11 cellular contexts compared by ENCODE assay signal in the genomic region with DNA sequence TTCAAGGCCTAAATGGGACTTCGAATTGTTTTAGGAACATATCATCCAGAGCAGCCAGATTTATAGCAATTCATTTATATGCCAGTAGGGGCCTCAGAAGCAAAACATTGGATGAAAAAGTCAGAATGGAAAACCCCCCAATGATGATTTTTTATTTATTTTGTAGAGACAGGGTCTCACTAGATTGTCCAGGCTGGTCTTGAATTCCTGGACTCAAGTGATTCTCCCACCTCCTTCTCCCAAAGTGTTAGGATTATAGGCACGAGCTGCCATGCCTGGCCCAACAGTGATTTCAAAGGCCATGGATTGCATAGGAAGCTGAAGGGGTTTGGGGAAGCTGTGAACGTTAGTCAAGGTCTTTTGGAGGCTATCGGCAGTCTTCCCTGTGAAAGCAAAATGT. TPM values are rescaled to one million over a fixed set of nuclear protein-coding genes. Genes with fewer than 3 reads are reported as not detected.
A peak's percentile ranks its signal among the peaks of the same experiment; 100 is the strongest.
DNase-seq lines count a peak whose midpoint lies in the region; ATAC-seq, FAIRE-seq and TF ChIP-seq lines count a peak whose summit lies in the region.
"Had no signal": no experiment of that assay in that cellular context is flagged by ENCODE, and none has a peak within 500 bp of the region (broad histone marks: within the 10 kb centered on the region; RNA-seq: fewer than 3 reads in every experiment).

No MANE protein-coding gene starts in this region.

- TF ChIP-seq POLR2A in adrenal gland (IDR thresholded peaks at IDR 0.05) = no peak

- H3K4me3 ChIP-seq in AG10803 (ENCODE audit: low read length) (no peak overlapping the region), GM12875 (ENCODE audit: low read depth, low read length) (no peak overlapping the region), adrenal gland (no peak overlapping the region)

- H3K4me1 ChIP-seq in adrenal gland (replicated peaks in 1 of 2) = peaks cover 22 to 42% of the 10 kb centered on the region in 2 donors

- no peaks in the 10 kb centered on the region for H3K36me3 ChIP-seq in adrenal gland (replicated peaks in 1 of 2)

- intact Hi-C loops in adrenal gland (cut with DNase I) = no loop called here

- 34 to 57% (median 48%) methylated on average over 4 of the region's 4 CpGs for WGBS in adrenal gland, 4 donors

- H3K27ac ChIP-seq in adrenal gland = peak overlapping the region in 3 of 5 donors; percentile 16 to 39 (median 24)

- H3K27me3 ChIP-seq in adrenal gland = no peaks in the 10 kb centered on the region

- TF ChIP-seq CTCF in AG10803 (conservative IDR thresholded peaks at IDR 0.05; ENCODE audit: low read length) (peak; percentile 44), GM12875 (IDR thresholded peaks at IDR 0.05; ENCODE audit: borderline replicate concordance, insufficient read depth, low read depth, low read length) (peak; percentile 49; the same call in 1 of the 2 replicates), adrenal gland (IDR thresholded peaks at IDR 0.05) (peak; percentile 12 to 42 (median 34))

- no peaks in the 10 kb centered on the region for H3K9me3 ChIP-seq in adrenal gland (replicated peaks in 1 of 3)

- no peak for FAIRE-seq in RCC 7860 (lab: Jason Lieb, UNC)

- DNase-seq in AG10803 (ENCODE audit: low read depth) (no peak), adrenal gland (no peak), kidney glomerular epithelial cell (lab: John Stamatoyannopoulos, UW) (peak; percentile 16), left lobe of liver (ENCODE audit: low spot score) (no peak), RCC 7860 (ENCODE audit: low spot score) (no peak)
- DNase-seq: activated CD4-positive, CD25-positive, alpha-beta regulatory T cell; midbrain; NCI-H1092 had no signal

- ATAC-seq in left lobe of liver = no peak
- no peak for ATAC-seq in GM21723 (IDR thresholded peaks at IDR 0.05; ENCODE audit: unreplicated experiment)
- no peak for ATAC-seq in HG03135 (IDR thresholded peaks at IDR 0.05; ENCODE audit: unreplicated experiment)

RNA-seq across cellular contexts. Expression of gene TTC7A, which starts 3.6 kb away (rescaled TPM):
- total RNA-seq in adrenal gland = 10 to 100 TPM; 30.6 to 87.4 (median 57.8) TPM
- 10 to 100 TPM; 24.6 to 59.4 (median 31.9) TPM for polyA plus RNA-seq in adrenal gland
- total RNA-seq in left lobe of liver = 15.7 TPM

RNA-seq across cellular contexts. Expression of gene MCFD2, which starts 21.9 kb away (rescaled TPM):
- total RNA-seq in adrenal gland (100 to 1,000 TPM; 189 to 695 (median 304) TPM), left lobe of liver (161 TPM)
- 100 to 1,000 TPM in 1 of 3 donors, 10 to 100 TPM in 2; 29.6 to 515 (median 30.7) TPM for polyA plus RNA-seq in adrenal gland
